13 cellular contexts compared by ENCODE assay signal in genomic region chr13:109479991-109480696, GRCh38.
DNase-seq lines count a peak whose midpoint lies in the region; ATAC-seq and TF ChIP-seq lines count a peak whose summit lies in the region.
"Had no signal": no experiment of that assay in that cellular context is flagged by ENCODE, and none has a peak within 500 bp of the region (broad histone marks: within the 10 kb centered on the region; RNA-seq: fewer than 3 reads in every experiment).

No MANE protein-coding gene starts in this region.

- DNase-seq in GF-D8 (lab: John Stamatoyannopoulos, UW) = peak; percentile 15
- peak; percentile 57 for DNase-seq in SK-N-MC (ENCODE audit: low read depth, low spot score)
- DNase-seq in foreskin fibroblast = peak; percentile 44 to 60
- no peak for DNase-seq in sciatic nerve (ENCODE audit: low spot score)
- no peak for DNase-seq in kidney tubule cell (ENCODE audit: low spot score)
- DNase-seq in coronary artery (ENCODE audit: low spot score) = no peak
- no peak for DNase-seq in NCI-H1436 treated with DMSO at 0.1 percent for 48 hours (lab: John Stamatoyannopoulos, UW)
- DNase-seq: activated CD8-positive, alpha-beta memory T cell treated with anti-CD3 and anti-CD28 coated beads for 24 hours; activated naive CD4-positive, alpha-beta T cell treated with anti-CD3 and anti-CD28 coated beads for 36 hours; NCI-H1417 treated with DMSO at 0.1 percent for 48 hours; NCI-H82; posterior cingulate gyrus had no signal

- H3K4me3 ChIP-seq in SK-N-MC (no peak overlapping the region), foreskin fibroblast (ENCODE audit: low read depth in 1 of 2, low read length in 2 of 2) (no peak overlapping the region), coronary artery (no peak overlapping the region)

- H3K36me3 ChIP-seq in SK-N-MC (ENCODE audit: insufficient read depth, low read length) = no peaks in the 10 kb centered on the region

- H3K27ac ChIP-seq in SK-N-MC = no peak overlapping the region; the same call in 1 of the 2 replicates
- peak overlapping the region in 1 of 2 donors; percentile 45 for H3K27ac ChIP-seq in coronary artery

- H3K9ac ChIP-seq in SK-N-MC (ENCODE audit: insufficient read length) = no peak overlapping the region

- H3K9me3 ChIP-seq in SK-N-MC (ENCODE audit: low read depth, low read length) = no peaks in the 10 kb centered on the region

- TF ChIP-seq CTCF in foreskin fibroblast (IDR thresholded peaks at IDR 0.05; ENCODE audit: low read depth, low read length) = no peak
- TF ChIP-seq CTCF in coronary artery (IDR thresholded peaks at IDR 0.05) = no peak

- ATAC-seq in sciatic nerve (peak; percentile 36), GM21717 (IDR thresholded peaks at IDR 0.05; ENCODE audit: unreplicated experiment) (no peak)

- intact Hi-C loops in sciatic nerve (cut with DNase I) = no loop called here

Comparison
In these comparisons a context has a peak if more than half of its experiments do, and no peak if none do; other contexts are left out.
1. DNase-seq: peak in GF-D8 (single experiment), SK-N-MC (single experiment) and foreskin fibroblast (2 of 2); none in sciatic nerve (single experiment), kidney tubule cell (single experiment), coronary artery (single experiment) and NCI-H1436 treated with DMSO at 0.1 percent for 48 hours (single experiment).